Comparison of ENCODE assay signal across 8 cellular contexts in genomic region chr2:30234180-30234971, GRCh38. TPM values are rescaled to one million over a fixed set of nuclear protein-coding genes. Genes with fewer than 3 reads are reported as not detected.
A peak's percentile ranks its signal among the peaks of the same experiment; 100 is the strongest.
DNase-seq lines count a peak whose midpoint lies in the region; ATAC-seq and TF ChIP-seq lines count a peak whose summit lies in the region.

No MANE protein-coding gene starts in this region.

- H3K27me3 Mint-ChIP-seq in activated B cell treated with CpG ODN at 0.5 μM for 24 hours, result no peaks in the 10 kb centered on the region

- H3K4me3 Mint-ChIP-seq in activated B cell treated with CpG ODN at 0.5 μM for 24 hours, result peak overlapping the region; percentile 93

- ATAC-seq in activated B cell treated with CpG ODN at 0.5 μM for 24 hours (ENCODE audit: low read depth), result no peak

- POLR2A ChIA-PET in activated B cell treated with CpG ODN at 0.5 μM for 24 hours (lab: Charles Lee), result interaction anchor here (0.6 to 9.0 kb wide), 20 partner anchors 10 to 203 kb away, joined by 3 to 147 read pairs (median 6); partner anchors contain the start of gene YPEL5

- TF ChIP-seq CTCF in activated B cell treated with CpG ODN at 0.5 μM for 24 hours (IDR thresholded peaks at IDR 0.05) (no peak), esophagus squamous epithelium (IDR thresholded peaks at IDR 0.05) (no peak), retinal pigment epithelial cell (conservative IDR thresholded peaks at IDR 0.05; ENCODE audit: low read depth, low read length) (no peak)

- H3K27ac Mint-ChIP-seq in activated B cell treated with CpG ODN at 0.5 μM for 24 hours, result peak overlapping the region; percentile 94

- WGBS in esophagus squamous epithelium, 2 donors, result 30 to 31% methylated on average over 11 to 12 of the region's 12 CpGs

- DNase-seq in H4 (ENCODE audit: low spot score), result peak; percentile 65
- DNase-seq in activated B cell treated with CpG ODN at 0.5 μM for 24 hours, result no peak
- no peak for DNase-seq in esophagus squamous epithelium (lab: John Stamatoyannopoulos, UW)
- peak; percentile 66 for DNase-seq in retinal pigment epithelial cell (ENCODE audit: low read depth)
- DNase-seq in NCI-H748 (lab: John Stamatoyannopoulos, UW; ENCODE audit: unreplicated experiment), result no peak
- DNase-seq in T-helper 9 cell, result no peak
- no peak for DNase-seq in GM19240 (ENCODE audit: insufficient read length, low spot score)
- no peak for DNase-seq in SHP77 treated with DMSO at 0.1 percent for 48 hours (lab: John Stamatoyannopoulos, UW)

- H3K4me1 Mint-ChIP-seq in activated B cell treated with CpG ODN at 0.5 μM for 24 hours, result peaks cover 71% of the 10 kb centered on the region

- peaks cover 53% of the 10 kb centered on the region for H3K36me3 Mint-ChIP-seq in activated B cell treated with CpG ODN at 0.5 μM for 24 hours (ENCODE audit: low read depth)

- H3K4me3 ChIP-seq in esophagus squamous epithelium (peak overlapping the region; percentile 4 to 86 (median 62)), retinal pigment epithelial cell (ENCODE audit: low read length) (peak overlapping the region; percentile 91)

- peak overlapping the region; percentile 13 to 92 (median 76) for H3K27ac ChIP-seq in esophagus squamous epithelium

- peaks cover 6 to 93% (median 36%) of the 10 kb centered on the region in 3 donors for H3K4me1 ChIP-seq in esophagus squamous epithelium

- H3K9me3 ChIP-seq in esophagus squamous epithelium, result no peaks in the 10 kb centered on the region

- peaks cover 0 to 53% (median 0%) of the 10 kb centered on the region in 4 donors for H3K27me3 ChIP-seq in esophagus squamous epithelium

- intact Hi-C loops in activated B cell treated with CpG ODN at 0.5 μM for 24 hours (cut with micrococcal nuclease) (loop anchor here (5.0 to 10.0 kb wide), 4 partner anchors 240 to 1828 kb away; partner anchors contain the start of genes CAPN14 and SPAST), esophagus squamous epithelium (cut with DNase I) (no loop called here)

- CTCF ChIA-PET in activated B cell treated with CpG ODN at 0.5 μM for 24 hours (lab: Charles Lee), result interaction anchor here (0.7 to 6.8 kb wide), 14 partner anchors 8 to 477 kb away, joined by 3 to 51 read pairs (median 4); partner anchors contain the start of gene YPEL5

- TF ChIP-seq POLR2A in esophagus squamous epithelium (IDR thresholded peaks at IDR 0.05), result peak in 1 of 4 donors; percentile 26

- peaks cover 0 to 12% (median 0%) of the 10 kb centered on the region in 3 donors for H3K36me3 ChIP-seq in esophagus squamous epithelium

- H3K9me3 Mint-ChIP-seq in activated B cell treated with CpG ODN at 0.5 μM for 24 hours, result no peaks in the 10 kb centered on the region

RNA-seq across cellular contexts. Expression of gene LBH, which starts 3.0 kb away (rescaled TPM):
- total RNA-seq in H4 (2014; rRNA removed; shearing (Covaris generic)), result 23.7 and 25.3 TPM in 2 replicates
- total RNA-seq in activated B cell treated with CpG ODN at 0.5 μM for 24 hours, result 120 and 131 TPM in 2 replicates
- total RNA-seq in esophagus squamous epithelium, result 10 to 100 TPM in 3 of 4 donors, 1 to 10 TPM in 1; 2.4 to 22.7 (median 17.6) TPM

Comparison
In these comparisons a context has a peak if more than half of its experiments do, and no peak if none do; other contexts are left out.
1. DNase-seq: peak in H4 (single experiment) and retinal pigment epithelial cell (single experiment); none in activated B cell treated with CpG ODN at 0.5 μM for 24 hours (single experiment), esophagus squamous epithelium (single experiment), NCI-H748 (single experiment), T-helper 9 cell (single experiment), GM19240 (single experiment) and SHP77 treated with DMSO at 0.1 percent for 48 hours (single experiment).